Comparison of ENCODE assay signal across 9 cellular contexts in the genomic region with DNA sequence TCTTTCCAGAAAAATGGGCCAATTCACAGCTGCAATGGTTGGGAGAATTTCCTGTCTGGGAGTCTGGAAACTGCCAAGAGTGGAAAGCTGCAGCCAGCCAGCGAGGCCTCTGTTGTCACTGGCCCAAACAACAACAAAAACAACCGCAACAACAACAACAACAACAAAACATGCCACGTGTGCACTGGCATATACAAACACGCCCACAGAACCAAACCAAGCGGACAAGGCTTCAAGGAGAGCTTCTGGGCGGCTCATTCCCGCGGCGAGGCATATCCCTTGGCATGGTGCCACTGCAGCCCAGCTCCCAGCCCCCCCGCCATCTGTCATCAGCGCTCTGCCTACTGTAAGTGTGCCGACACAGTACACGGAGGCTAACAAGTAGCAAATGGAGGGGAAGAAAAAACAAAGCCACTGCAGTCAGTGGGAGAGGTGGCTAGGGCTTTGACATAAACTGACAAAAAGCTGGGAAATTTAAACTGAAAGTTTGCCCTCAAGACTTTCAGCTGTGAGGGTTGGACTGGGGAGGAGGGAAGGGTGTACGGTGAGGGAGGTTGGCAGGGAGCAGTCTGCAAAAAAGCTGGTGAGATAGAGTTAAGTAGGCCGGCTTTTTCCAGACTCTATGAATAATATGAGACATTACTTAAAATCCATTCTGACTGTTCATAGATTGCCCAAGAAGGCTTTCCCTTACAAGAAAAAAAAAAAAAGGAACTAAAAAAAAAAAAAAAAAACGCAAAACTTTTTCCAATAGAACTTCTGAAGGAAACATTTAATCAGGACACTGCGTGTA.
DNase-seq lines count a peak whose midpoint lies in the region; ATAC-seq, FAIRE-seq and TF ChIP-seq lines count a peak whose summit lies in the region.
"Had no signal": no experiment of that assay in that cellular context is flagged by ENCODE, and none has a peak within 500 bp of the region (broad histone marks: within the 10 kb centered on the region; RNA-seq: fewer than 3 reads in every experiment).

No MANE protein-coding gene starts in this region.

- no peak overlapping the region for H3K27ac Mint-ChIP-seq in stimulated activated naive CD8-positive, alpha-beta T cell treated with anti-CD3 and anti-CD28 coated beads, Interleukin-15, amount 100 ng/mL, for 72 hours

- H3K27ac ChIP-seq in SJCRH30: peak overlapping the region; percentile 38
- H3K27ac ChIP-seq in prostate gland: no peak overlapping the region

- H3K4me1 Mint-ChIP-seq in stimulated activated naive CD8-positive, alpha-beta T cell treated with anti-CD3 and anti-CD28 coated beads, Interleukin-15, amount 100 ng/mL, for 72 hours: no peaks in the 10 kb centered on the region
- H3K4me1 Mint-ChIP-seq: IgD-negative memory B cell had no signal

- intact Hi-C loops in prostate gland (cut with DNase I): no loop called here

- no peak for TF ChIP-seq RAD21 in Ishikawa (IDR thresholded peaks at IDR 0.05; ENCODE audit: low read depth)

- TF ChIP-seq CTCF in foreskin fibroblast (IDR thresholded peaks at IDR 0.05; ENCODE audit: low read depth, low read length) (no peak), prostate gland (IDR thresholded peaks at IDR 0.05) (no peak), D721Med (IDR thresholded peaks at IDR 0.05; ENCODE audit: insufficient read depth, missing control alignments) (no peak)

- H3K36me3 ChIP-seq in SJCRH30 (no peaks in the 10 kb centered on the region), prostate gland (no peaks in the 10 kb centered on the region)

- peak overlapping the region; percentile 54 for H3K4me3 ChIP-seq in SJCRH30
- H3K4me3 ChIP-seq in foreskin fibroblast (ENCODE audit: low read depth in 1 of 2, low read length in 2 of 2): peak overlapping the region; percentile 37 to 41
- peak overlapping the region in 1 of 2 donors; percentile 6 for H3K4me3 ChIP-seq in prostate gland

- TF ChIP-seq POLR2A in prostate gland (IDR thresholded peaks at IDR 0.05): no peak

- ATAC-seq in stimulated activated naive CD8-positive, alpha-beta T cell treated with anti-CD3 and anti-CD28 coated beads, Interleukin-15, amount 100 ng/mL, for 72 hours: no peak

- H3K27me3 ChIP-seq in SJCRH30 (no peaks in the 10 kb centered on the region), prostate gland (replicated peaks; ENCODE audit: insufficient read depth) (no peaks in the 10 kb centered on the region)

- H3K9me3 ChIP-seq in SJCRH30 (replicated peaks) (no peaks in the 10 kb centered on the region), prostate gland (no peaks in the 10 kb centered on the region)

- WGBS in prostate gland: 16% methylated on average over 17 of the region's 17 CpGs

- H3K4me1 ChIP-seq in SJCRH30 (peaks cover 6% of the 10 kb centered on the region; the same call in 1 of the 2 replicates), prostate gland (replicated peaks) (no peaks in the 10 kb centered on the region)

- TF ChIP-seq EP300 in Ishikawa (IDR thresholded peaks at IDR 0.05; ENCODE audit: borderline replicate concordance): no peak

- no peaks in the 10 kb centered on the region for H3K27me3 Mint-ChIP-seq in stimulated activated naive CD8-positive, alpha-beta T cell treated with anti-CD3 and anti-CD28 coated beads, Interleukin-15, amount 100 ng/mL, for 72 hours

- DNase-seq in SJCRH30 (peak; percentile 88 to 93), foreskin fibroblast (peak; percentile 42 to 74), prostate gland (ENCODE audit: low spot score) (peak; percentile 49), DMS114 treated with DMSO at 0.1 percent for 48 hours (lab: John Stamatoyannopoulos, UW; ENCODE audit: unreplicated experiment) (no peak), D721Med (ENCODE audit: insufficient read length, low spot score) (no peak)
- no peak for DNase-seq in stimulated activated naive CD8-positive, alpha-beta T cell treated with anti-CD3 and anti-CD28 coated beads, Interleukin-15, amount 100 ng/mL, for 72 hours
- DNase-seq in stimulated activated naive CD4-positive, alpha-beta T cell (lab: John Stamatoyannopoulos, UW): no peak

- peaks cover 7 to 17% of the 10 kb centered on the region in 2 donors for H3K9me3 Mint-ChIP-seq in stimulated activated naive CD8-positive, alpha-beta T cell treated with anti-CD3 and anti-CD28 coated beads, Interleukin-15, amount 100 ng/mL, for 72 hours

- no peak overlapping the region for H3K4me3 Mint-ChIP-seq in stimulated activated naive CD8-positive, alpha-beta T cell treated with anti-CD3 and anti-CD28 coated beads, Interleukin-15, amount 100 ng/mL, for 72 hours

- no peak for FAIRE-seq in D721Med (lab: Jason Lieb, UNC)

TF ChIP-seq in Ishikawa, 13 proteins besides CTCF, POLR2A, EP300 and RAD21:
- TF ChIP-seq EGR1 (IDR thresholded peaks at IDR 0.05) (no peak), NFIC (IDR thresholded peaks at IDR 0.05) (peak; percentile 30; the same call in 1 of the 2 replicates), TCF12 (IDR thresholded peaks at IDR 0.05; ENCODE audit: low read depth) (no peak)
TF ChIP-seq in Ishikawa: peak in this region for 1.

Comparison
In these comparisons a context has a peak if more than half of its experiments do, and no peak if none do; other contexts are left out.
1. DNase-seq: peak in SJCRH30 (2 of 2), foreskin fibroblast (2 of 2) and prostate gland (single experiment); none in stimulated activated naive CD8-positive, alpha-beta T cell treated with anti-CD3 and anti-CD28 coated beads, Interleukin-15, amount 100 ng/mL, for 72 hours (0 of 2), DMS114 treated with DMSO at 0.1 percent for 48 hours (single experiment), D721Med (single experiment) and stimulated activated naive CD4-positive, alpha-beta T cell (0 of 6).